In the genomic region with DNA sequence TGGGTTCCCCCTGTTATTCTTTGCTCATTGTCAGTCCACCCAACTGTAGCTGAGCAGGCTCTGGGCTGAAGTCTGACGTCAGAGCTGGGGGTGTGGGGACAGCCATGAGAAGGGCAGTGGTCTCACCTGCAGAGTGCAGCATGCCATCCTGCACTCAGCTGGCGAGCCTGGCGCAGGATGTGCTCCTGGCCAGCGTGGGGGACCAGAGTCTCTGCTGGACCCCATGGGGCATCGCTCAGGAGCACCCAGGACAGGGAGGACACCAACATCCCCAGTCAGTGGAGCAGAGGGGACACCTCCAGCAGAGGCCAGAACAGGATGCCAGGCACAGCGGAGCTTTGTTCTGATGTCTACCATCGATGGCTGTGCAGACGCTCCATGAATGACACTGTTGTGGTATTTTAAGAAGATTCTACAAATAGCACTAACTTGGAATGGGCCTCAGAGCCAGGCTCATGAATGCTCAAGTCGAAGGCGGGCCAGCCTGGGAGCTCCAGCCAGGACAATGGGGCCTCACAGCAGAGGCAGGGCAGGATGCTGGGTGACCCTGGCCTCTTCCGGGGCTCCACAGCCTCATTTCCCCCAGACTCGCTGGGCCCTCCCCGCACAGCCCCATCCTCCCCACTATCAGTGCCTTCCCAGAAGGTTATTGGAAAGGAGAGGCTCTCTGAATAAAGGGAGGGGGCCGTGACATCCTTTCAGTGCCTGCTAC, we compare ENCODE assay signal across 23 cellular contexts.
DNase-seq lines count a peak whose midpoint lies in the region; ATAC-seq and TF ChIP-seq lines count a peak whose summit lies in the region.
"Had no signal": no experiment of that assay in that cellular context is flagged by ENCODE, and none has a peak within 500 bp of the region (broad histone marks: within the 10 kb centered on the region; RNA-seq: fewer than 3 reads in every experiment).

No MANE protein-coding gene starts in this region.

- H3K36me3 ChIP-seq in aorta (ENCODE audit: control insufficient read depth in 1 of 2, insufficient read depth in 2 of 2, low read length in 1 of 2), result no peaks in the 10 kb centered on the region
- no peaks in the 10 kb centered on the region for H3K36me3 ChIP-seq in spleen
- H3K36me3 ChIP-seq: BE2C had no signal

- H3K27me3 ChIP-seq in aorta (ENCODE audit: control insufficient read depth in 1 of 2, insufficient read depth in 2 of 2, low read length in 1 of 2) (no peaks in the 10 kb centered on the region), spleen (replicated peaks in 1 of 7) (no peaks in the 10 kb centered on the region)
- H3K27me3 ChIP-seq: BE2C, body of pancreas, testis had no signal

- H3K9me3 ChIP-seq in aorta (ENCODE audit: control insufficient read depth, low read length) (no peaks in the 10 kb centered on the region), spleen (peaks cover 0 to 13% (median 10%) of the 10 kb centered on the region in 8 donors)
- H3K9me3 ChIP-seq: BE2C, body of pancreas, testis had no signal

- peaks cover 2% of the 10 kb centered on the region for H3K9me3 Mint-ChIP-seq in activated CD4-positive, alpha-beta memory T cell treated with anti-CD3 and anti-CD28 coated beads, Interleukin-2, amount 10 ng/mL, durations not matched to agents 7 days and 5 days
- peaks cover 7% of the 10 kb centered on the region for H3K9me3 Mint-ChIP-seq in activated CD4-positive, alpha-beta memory T cell treated with anti-CD3 and anti-CD28 coated beads for 36 hours
- peaks cover 7% of the 10 kb centered on the region for H3K9me3 Mint-ChIP-seq in neural crest cell

- TF ChIP-seq POLR2A in spleen (IDR thresholded peaks at IDR 0.05), result no peak

- no peaks in the 10 kb centered on the region for H3K4me1 Mint-ChIP-seq in activated CD4-positive, alpha-beta memory T cell treated with anti-CD3 and anti-CD28 coated beads, Interleukin-2, amount 10 ng/mL, durations not matched to agents 7 days and 5 days
- no peaks in the 10 kb centered on the region for H3K4me1 Mint-ChIP-seq in activated CD4-positive, alpha-beta memory T cell treated with anti-CD3 and anti-CD28 coated beads for 36 hours (ENCODE audit: low read depth)
- peaks cover 44% of the 10 kb centered on the region for H3K4me1 Mint-ChIP-seq in neural crest cell
- H3K4me1 Mint-ChIP-seq: activated T-helper 17 cell treated with anti-CD3 and anti-CD28 coated beads, Interleukin-2, amount 50 U/mL, for 72 hours; natural killer cell had no signal

- H3K4me1 ChIP-seq in aorta (ENCODE audit: control insufficient read depth in 1 of 2, insufficient read depth in 2 of 2, low read length in 2 of 2) (no peaks in the 10 kb centered on the region), spleen (peaks cover 0 to 28% (median 13%) of the 10 kb centered on the region in 6 donors)
- H3K4me1 ChIP-seq: BE2C, body of pancreas, testis had no signal

- H3K27ac Mint-ChIP-seq in activated CD4-positive, alpha-beta memory T cell treated with anti-CD3 and anti-CD28 coated beads, Interleukin-2, amount 10 ng/mL, durations not matched to agents 7 days and 5 days, result no peak overlapping the region
- no peak overlapping the region for H3K27ac Mint-ChIP-seq in activated CD4-positive, alpha-beta memory T cell treated with anti-CD3 and anti-CD28 coated beads for 36 hours
- H3K27ac Mint-ChIP-seq in neural crest cell (ENCODE audit: unreplicated experiment), result peak overlapping the region; percentile 96
- H3K27ac Mint-ChIP-seq: activated T-helper 17 cell treated with anti-CD3 and anti-CD28 coated beads, Interleukin-2, amount 50 U/mL, for 72 hours; natural killer cell had no signal

- 76% methylated on average over 14 of the region's 14 CpGs for WGBS in aorta, 2 donors
- WGBS in spleen, 5 donors, result 67 to 82% (median 74%) methylated on average over 4 to 14 of the region's 14 CpGs

- TF ChIP-seq CTCF in neural crest cell (conservative IDR thresholded peaks at IDR 0.05) (no peak), spleen (IDR thresholded peaks at IDR 0.05 in 8 of 11, conservative IDR thresholded peaks at IDR 0.05 in 3 of 11) (no peak)

- H3K36me3 Mint-ChIP-seq in activated CD4-positive, alpha-beta memory T cell treated with anti-CD3 and anti-CD28 coated beads, Interleukin-2, amount 10 ng/mL, durations not matched to agents 7 days and 5 days (ENCODE audit: low read depth), result no peaks in the 10 kb centered on the region
- H3K36me3 Mint-ChIP-seq in activated CD4-positive, alpha-beta memory T cell treated with anti-CD3 and anti-CD28 coated beads for 36 hours, result no peaks in the 10 kb centered on the region
- H3K36me3 Mint-ChIP-seq in neural crest cell (ENCODE audit: low read depth), result peaks cover 11% of the 10 kb centered on the region

- ATAC-seq in aorta (ENCODE audit: low FRiP score) (peak; percentile 30), GM19467 (IDR thresholded peaks at IDR 0.05; ENCODE audit: unreplicated experiment) (no peak), GM18870 (IDR thresholded peaks at IDR 0.05; ENCODE audit: unreplicated experiment) (no peak)
- ATAC-seq: activated T-helper 17 cell treated with anti-CD3 and anti-CD28 coated beads, Interleukin-2, amount 50 U/mL, for 72 hours; body of pancreas; natural killer cell had no signal

- no peak overlapping the region for H3K4me3 Mint-ChIP-seq in activated CD4-positive, alpha-beta memory T cell treated with anti-CD3 and anti-CD28 coated beads, Interleukin-2, amount 10 ng/mL, durations not matched to agents 7 days and 5 days
- H3K4me3 Mint-ChIP-seq in activated CD4-positive, alpha-beta memory T cell treated with anti-CD3 and anti-CD28 coated beads for 36 hours, result no peak overlapping the region
- peak overlapping the region; percentile 74 for H3K4me3 Mint-ChIP-seq in neural crest cell
- H3K4me3 Mint-ChIP-seq: activated T-helper 17 cell treated with anti-CD3 and anti-CD28 coated beads, Interleukin-2, amount 50 U/mL, for 72 hours; natural killer cell had no signal

- intact Hi-C loops in activated CD4-positive, alpha-beta memory T cell treated with anti-CD3 and anti-CD28 coated beads for 36 hours (cut with micrococcal nuclease), result loop anchor here (10.0 kb wide), 1 partner anchor 294 kb away; no protein-coding TSS in a partner anchor
- intact Hi-C loops in cardiac septum (cut with DNase I), result loop anchor here (5.0 kb wide), 1 partner anchor 147 kb away; no protein-coding TSS in a partner anchor
- intact Hi-C loops in aorta (cut with DNase I), result loop anchor here in 1 of 2 donors (10.0 kb wide), 1 partner anchor 144 kb away; no protein-coding TSS in a partner anchor
- intact Hi-C loops in spleen (cut with DNase I; ENCODE audit: low total_unique reads), result loop anchor here (10.0 kb wide), 1 partner anchor 144 kb away; no protein-coding TSS in a partner anchor

- no peak overlapping the region for H3K4me3 ChIP-seq in aorta (ENCODE audit: low read length in 2 of 2)
- no peak overlapping the region for H3K4me3 ChIP-seq in spleen
- H3K4me3 ChIP-seq: body of pancreas, GM23248, testis had no signal

- H3K27ac ChIP-seq in aorta (ENCODE audit: low read depth in 1 of 2, low read length in 2 of 2) (no peak overlapping the region), spleen (no peak overlapping the region)
- H3K27ac ChIP-seq: 22Rv1, body of pancreas, GM23248, HL-60, parathyroid adenoma, testis had no signal

- peaks cover 12% of the 10 kb centered on the region for H3K27me3 Mint-ChIP-seq in activated CD4-positive, alpha-beta memory T cell treated with anti-CD3 and anti-CD28 coated beads, Interleukin-2, amount 10 ng/mL, durations not matched to agents 7 days and 5 days
- peaks cover 3% of the 10 kb centered on the region for H3K27me3 Mint-ChIP-seq in activated CD4-positive, alpha-beta memory T cell treated with anti-CD3 and anti-CD28 coated beads for 36 hours
- H3K27me3 Mint-ChIP-seq in neural crest cell (ENCODE audit: low read depth), result no peaks in the 10 kb centered on the region

- peak; percentile 5 for DNase-seq in activated CD4-positive, alpha-beta memory T cell treated with anti-CD3 and anti-CD28 coated beads, Interleukin-2, amount 10 ng/mL, durations not matched to agents 7 days and 5 days
- DNase-seq in activated CD4-positive, alpha-beta memory T cell treated with anti-CD3 and anti-CD28 coated beads for 36 hours, result no peak
- DNase-seq in cardiac septum (ENCODE audit: low spot score), result peak; percentile 68
- no peak for DNase-seq in neural crest cell (ENCODE audit: low read depth, low spot score)
- no peak for DNase-seq in aorta
- no peak for DNase-seq in spleen
- DNase-seq: activated CD4-positive, alpha-beta T cell treated with anti-CD3 and anti-CD28 coated beads for 1 hour; natural killer cell; NCI-H1092 treated with DMSO at 0.1 percent for 48 hours; NCI-H2029; NCI-H2227 treated with DMSO at 0.1 percent for 48 hours; NCI-H774; SW 1271; testis had no signal

- POLR2A ChIA-PET in activated CD4-positive, alpha-beta memory T cell treated with anti-CD3 and anti-CD28 coated beads, Interleukin-2, amount 10 ng/mL, durations not matched to agents 7 days and 5 days (lab: Charles Lee), result no interaction called here
- POLR2A ChIA-PET in activated CD4-positive, alpha-beta memory T cell treated with anti-CD3 and anti-CD28 coated beads for 36 hours (lab: Charles Lee), result interaction anchor here (0.6 kb wide), 1 partner anchor 130 kb away, joined by 3 read pairs; no protein-coding TSS in a partner anchor

- CTCF ChIA-PET in activated CD4-positive, alpha-beta memory T cell treated with anti-CD3 and anti-CD28 coated beads, Interleukin-2, amount 10 ng/mL, durations not matched to agents 7 days and 5 days (lab: Charles Lee), result interaction anchor here (1.1 kb wide), 1 partner anchor 146 kb away, joined by 5 read pairs; no protein-coding TSS in a partner anchor
- CTCF ChIA-PET in activated CD4-positive, alpha-beta memory T cell treated with anti-CD3 and anti-CD28 coated beads for 36 hours (lab: Charles Lee), result interaction anchor here (0.9 to 1.1 kb wide), 2 partner anchors 65 to 146 kb away, joined by 3 read pairs; no protein-coding TSS in a partner anchor

Comparison
In these comparisons a context has a peak if more than half of its experiments do, and no peak if none do; other contexts are left out.
1. DNase-seq: peak in activated CD4-positive, alpha-beta memory T cell treated with anti-CD3 and anti-CD28 coated beads, Interleukin-2, amount 10 ng/mL, durations not matched to agents 7 days and 5 days (single experiment) and cardiac septum (single experiment); none in activated CD4-positive, alpha-beta memory T cell treated with anti-CD3 and anti-CD28 coated beads for 36 hours (single experiment), neural crest cell (single experiment), aorta (0 of 2) and spleen (single experiment).